Comparison of ENCODE assay signal across 31 cellular contexts in the genomic region with DNA sequence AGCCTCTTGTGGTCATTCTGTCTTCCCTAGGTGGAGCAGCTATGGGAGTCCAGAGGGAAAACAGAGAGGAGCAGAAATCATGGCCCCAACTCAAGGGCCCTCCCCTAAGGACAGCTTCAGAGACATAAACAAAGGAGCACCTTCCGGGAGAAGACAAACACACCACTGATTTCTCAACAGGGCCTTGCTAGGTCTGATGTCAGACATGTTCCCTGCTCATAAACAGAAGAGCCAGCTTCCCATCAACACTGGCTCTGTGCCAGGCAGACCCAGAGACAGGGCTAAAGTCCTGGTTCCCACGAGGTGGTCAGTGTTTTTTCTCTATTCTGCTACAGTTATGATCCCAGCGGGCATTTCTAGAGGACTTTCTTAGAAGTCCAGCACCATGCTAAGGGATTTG. TPM values are rescaled to one million over a fixed set of nuclear protein-coding genes. Genes with fewer than 3 reads are reported as not detected.
A peak's percentile ranks its signal among the peaks of the same experiment; 100 is the strongest.
DNase-seq lines count a peak whose midpoint lies in the region; ATAC-seq and TF ChIP-seq lines count a peak whose summit lies in the region.
"Had no signal": no experiment of that assay in that cellular context is flagged by ENCODE, and none has a peak within 500 bp of the region (broad histone marks: within the 10 kb centered on the region; RNA-seq: fewer than 3 reads in every experiment).

No MANE protein-coding gene starts in this region.

- intact Hi-C loops in posterior vena cava (cut with DNase I), result no loop called here

- TF ChIP-seq CTCF in cardiac fibroblast (IDR thresholded peaks at IDR 0.05; ENCODE audit: low read depth, low read length), result no peak

- no peak overlapping the region for H3K4me3 ChIP-seq in cardiac fibroblast (replicated peaks in 1 of 2; ENCODE audit: low read depth in 2 of 2, low read length in 2 of 2)
- H3K4me3 ChIP-seq: ascending aorta, esophagus squamous epithelium, gastroesophageal sphincter, thoracic aorta had no signal

- ATAC-seq in HG02588 (IDR thresholded peaks at IDR 0.05; ENCODE audit: unreplicated experiment), result no peak
- ATAC-seq: CD8-positive, alpha-beta T cell; gastroesophageal sphincter; left colon; naive thymus-derived CD8-positive, alpha-beta T cell; stimulated activated naive CD8-positive, alpha-beta T cell treated with anti-CD3 and anti-CD28 coated beads, Interleukin-15, Interleukin-2, amounts not matched to agents 100 U/mL and 50 U/mL, for 24 hours; T-cell had no signal

- DNase-seq in H4 (ENCODE audit: low spot score), result peak; percentile 27
- peak; percentile 8 to 27 for DNase-seq in cardiac fibroblast (ENCODE audit: low read depth in 2 of 2)
- peak; percentile 3 for DNase-seq in islet precursor cell
- peak; percentile 83 for DNase-seq in posterior vena cava (ENCODE audit: low spot score)
- no peak for DNase-seq in DMS153 (lab: John Stamatoyannopoulos, UW)
- no peak for DNase-seq in dermis blood vessel endothelial cell
- DNase-seq: ACHN; activated CD4-positive, CD25-positive, alpha-beta regulatory T cell; activated naive CD8-positive, alpha-beta T cell treated with anti-CD3 and anti-CD28 coated beads, Interleukin-2, amount 10 ng/mL, durations not matched to agents 7 days and 5 days; activated T-cell treated with anti-CD3 and anti-CD28 coated beads, Interleukin-2, amount 50 U/mL, for 24 hours; CD8-positive, alpha-beta T cell; central memory CD4-positive, alpha-beta T cell; esophagus squamous epithelium; left colon; naive thymus-derived CD8-positive, alpha-beta T cell; NCI-H146; NCI-H446; NCI-H774; occipital lobe; small intestine; stimulated activated naive CD8-positive, alpha-beta T cell treated with anti-CD3 and anti-CD28 coated beads, Interleukin-15, Interleukin-2, amounts not matched to agents 100 U/mL and 50 U/mL, for 24 hours; T-cell had no signal

RNA-seq across cellular contexts. Expression of gene CXCR2, which starts 19.3 kb away (rescaled TPM):
- total RNA-seq in H4 (2014; rRNA removed; shearing (Covaris generic)), result not detected in 2 replicates
- total RNA-seq in posterior vena cava (1 to 10 TPM; 2.0 to 2.5 TPM), dermis blood vessel endothelial cell (not detected in 2 replicates)
- total RNA-seq: ascending aorta; B cell; CD8-positive, alpha-beta T cell; Daoy; LHCN-M2; naive thymus-derived CD8-positive, alpha-beta T cell; RPMI7951 had no signal

RNA-seq across cellular contexts. Expression of gene CXCR1, which starts 21.6 kb away (rescaled TPM):
- not detected in 2 replicates for total RNA-seq in H4 (2014; rRNA removed; shearing (Covaris generic))
- total RNA-seq in posterior vena cava (1 to 10 TPM; 1.1 to 2.5 TPM), dermis blood vessel endothelial cell (not detected in 2 replicates)
- total RNA-seq: ascending aorta; B cell; CD8-positive, alpha-beta T cell; Daoy; LHCN-M2; mesothelial cell of epicardium; naive thymus-derived CD8-positive, alpha-beta T cell; occipital lobe; RPMI7951 had no signal

Comparison
In these comparisons a context has a peak if more than half of its experiments do, and no peak if none do; other contexts are left out.
1. DNase-seq: peak in H4 (single experiment), cardiac fibroblast (2 of 2), islet precursor cell (single experiment) and posterior vena cava (single experiment); none in DMS153 (single experiment) and dermis blood vessel endothelial cell (single experiment).